Comparison of ENCODE assay signal across 1 cellular context in the genomic region with DNA sequence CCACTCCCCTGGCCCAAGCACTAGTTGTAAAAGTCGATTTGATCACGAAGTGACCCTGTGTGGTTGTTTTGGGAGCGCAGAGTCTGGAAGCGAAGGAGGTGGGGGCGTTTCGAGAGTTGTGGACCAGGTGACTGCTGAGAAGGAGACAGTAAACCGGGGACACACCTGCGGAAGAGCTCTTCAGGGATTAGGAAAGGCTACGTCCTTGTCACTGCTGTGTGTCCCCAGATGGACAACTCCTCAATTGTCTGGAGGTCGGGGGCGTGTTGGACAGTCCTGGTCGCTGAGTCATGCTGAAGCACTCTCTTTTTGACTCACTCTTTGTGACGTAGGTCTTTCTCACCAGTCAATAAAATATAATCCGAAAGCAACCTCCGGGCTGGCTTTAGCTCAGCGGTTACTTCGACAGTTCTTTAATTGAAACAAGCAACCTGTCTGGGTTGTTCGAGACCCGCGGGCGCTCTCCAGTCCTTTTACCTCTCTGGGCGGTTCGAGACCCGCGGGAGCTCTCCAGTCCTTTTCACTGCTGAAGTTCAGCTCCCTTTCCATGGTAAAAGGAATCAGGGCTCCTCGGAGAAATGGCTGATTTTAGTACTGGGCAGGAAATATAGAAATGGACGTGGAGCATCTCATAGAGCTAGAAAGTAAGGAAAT.
A peak's percentile ranks its signal among the peaks of the same experiment; 100 is the strongest.
TF ChIP-seq lines count a peak whose summit lies in the region.

No MANE protein-coding gene starts in this region.

TF ChIP-seq in GM12878, 131 proteins besides CTCF, POLR2A, EP300 and RAD21 (continued from another document):
- peak; percentile 47 for TF ChIP-seq SMAD1 (IDR thresholded peaks at IDR 0.05; ENCODE audit: low read depth, partially characterized antibody)
- no peak for TF ChIP-seq ZZZ3 (IDR thresholded peaks at IDR 0.05; ENCODE audit: control insufficient read depth, insufficient read length, low read depth)
- TF ChIP-seq TAF1 (IDR thresholded peaks at IDR 0.05; ENCODE audit: borderline replicate concordance, low read depth, low read length) = no peak
- TF ChIP-seq, protein P1, sequence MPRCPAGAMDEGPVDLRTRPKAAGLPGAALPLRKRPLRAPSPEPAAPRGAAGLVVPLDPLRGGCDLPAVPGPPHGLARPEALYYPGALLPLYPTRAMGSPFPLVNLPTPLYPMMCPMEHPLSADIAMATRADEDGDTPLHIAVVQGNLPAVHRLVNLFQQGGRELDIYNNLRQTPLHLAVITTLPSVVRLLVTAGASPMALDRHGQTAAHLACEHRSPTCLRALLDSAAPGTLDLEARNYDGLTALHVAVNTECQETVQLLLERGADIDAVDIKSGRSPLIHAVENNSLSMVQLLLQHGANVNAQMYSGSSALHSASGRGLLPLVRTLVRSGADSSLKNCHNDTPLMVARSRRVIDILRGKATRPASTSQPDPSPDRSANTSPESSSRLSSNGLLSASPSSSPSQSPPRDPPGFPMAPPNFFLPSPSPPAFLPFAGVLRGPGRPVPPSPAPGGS (IDR thresholded peaks at IDR 0.05; ENCODE audit: borderline replicate concordance, insufficient read depth, low read depth, low read length, poor library complexity, severe bottlenecking) = peak; percentile 33
- TF ChIP-seq HDGF (IDR thresholded peaks at IDR 0.05) = no peak
- TF ChIP-seq, protein P2, sequence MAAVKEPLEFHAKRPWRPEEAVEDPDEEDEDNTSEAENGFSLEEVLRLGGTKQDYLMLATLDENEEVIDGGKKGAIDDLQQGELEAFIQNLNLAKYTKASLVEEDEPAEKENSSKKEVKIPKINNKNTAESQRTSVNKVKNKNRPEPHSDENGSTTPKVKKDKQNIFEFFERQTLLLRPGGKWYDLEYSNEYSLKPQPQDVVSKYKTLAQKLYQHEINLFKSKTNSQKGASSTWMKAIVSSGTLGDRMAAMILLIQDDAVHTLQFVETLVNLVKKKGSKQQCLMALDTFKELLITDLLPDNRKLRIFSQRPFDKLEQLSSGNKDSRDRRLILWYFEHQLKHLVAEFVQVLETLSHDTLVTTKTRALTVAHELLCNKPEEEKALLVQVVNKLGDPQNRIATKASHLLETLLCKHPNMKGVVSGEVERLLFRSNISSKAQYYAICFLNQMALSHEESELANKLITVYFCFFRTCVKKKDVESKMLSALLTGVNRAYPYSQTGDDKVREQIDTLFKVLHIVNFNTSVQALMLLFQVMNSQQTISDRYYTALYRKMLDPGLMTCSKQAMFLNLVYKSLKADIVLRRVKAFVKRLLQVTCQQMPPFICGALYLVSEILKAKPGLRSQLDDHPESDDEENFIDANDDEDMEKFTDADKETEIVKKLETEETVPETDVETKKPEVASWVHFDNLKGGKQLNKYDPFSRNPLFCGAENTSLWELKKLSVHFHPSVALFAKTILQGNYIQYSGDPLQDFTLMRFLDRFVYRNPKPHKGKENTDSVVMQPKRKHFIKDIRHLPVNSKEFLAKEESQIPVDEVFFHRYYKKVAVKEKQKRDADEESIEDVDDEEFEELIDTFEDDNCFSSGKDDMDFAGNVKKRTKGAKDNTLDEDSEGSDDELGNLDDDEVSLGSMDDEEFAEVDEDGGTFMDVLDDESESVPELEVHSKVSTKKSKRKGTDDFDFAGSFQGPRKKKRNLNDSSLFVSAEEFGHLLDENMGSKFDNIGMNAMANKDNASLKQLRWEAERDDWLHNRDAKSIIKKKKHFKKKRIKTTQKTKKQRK (IDR thresholded peaks at IDR 0.05; ENCODE audit: low read depth, low read length) = no peak
- 0 out of 2 replicates have a peak, but pooled peaks have one; percentile 45 for TF ChIP-seq EED (IDR thresholded peaks at IDR 0.05; ENCODE audit: low read depth)
- TF ChIP-seq, protein P3, sequence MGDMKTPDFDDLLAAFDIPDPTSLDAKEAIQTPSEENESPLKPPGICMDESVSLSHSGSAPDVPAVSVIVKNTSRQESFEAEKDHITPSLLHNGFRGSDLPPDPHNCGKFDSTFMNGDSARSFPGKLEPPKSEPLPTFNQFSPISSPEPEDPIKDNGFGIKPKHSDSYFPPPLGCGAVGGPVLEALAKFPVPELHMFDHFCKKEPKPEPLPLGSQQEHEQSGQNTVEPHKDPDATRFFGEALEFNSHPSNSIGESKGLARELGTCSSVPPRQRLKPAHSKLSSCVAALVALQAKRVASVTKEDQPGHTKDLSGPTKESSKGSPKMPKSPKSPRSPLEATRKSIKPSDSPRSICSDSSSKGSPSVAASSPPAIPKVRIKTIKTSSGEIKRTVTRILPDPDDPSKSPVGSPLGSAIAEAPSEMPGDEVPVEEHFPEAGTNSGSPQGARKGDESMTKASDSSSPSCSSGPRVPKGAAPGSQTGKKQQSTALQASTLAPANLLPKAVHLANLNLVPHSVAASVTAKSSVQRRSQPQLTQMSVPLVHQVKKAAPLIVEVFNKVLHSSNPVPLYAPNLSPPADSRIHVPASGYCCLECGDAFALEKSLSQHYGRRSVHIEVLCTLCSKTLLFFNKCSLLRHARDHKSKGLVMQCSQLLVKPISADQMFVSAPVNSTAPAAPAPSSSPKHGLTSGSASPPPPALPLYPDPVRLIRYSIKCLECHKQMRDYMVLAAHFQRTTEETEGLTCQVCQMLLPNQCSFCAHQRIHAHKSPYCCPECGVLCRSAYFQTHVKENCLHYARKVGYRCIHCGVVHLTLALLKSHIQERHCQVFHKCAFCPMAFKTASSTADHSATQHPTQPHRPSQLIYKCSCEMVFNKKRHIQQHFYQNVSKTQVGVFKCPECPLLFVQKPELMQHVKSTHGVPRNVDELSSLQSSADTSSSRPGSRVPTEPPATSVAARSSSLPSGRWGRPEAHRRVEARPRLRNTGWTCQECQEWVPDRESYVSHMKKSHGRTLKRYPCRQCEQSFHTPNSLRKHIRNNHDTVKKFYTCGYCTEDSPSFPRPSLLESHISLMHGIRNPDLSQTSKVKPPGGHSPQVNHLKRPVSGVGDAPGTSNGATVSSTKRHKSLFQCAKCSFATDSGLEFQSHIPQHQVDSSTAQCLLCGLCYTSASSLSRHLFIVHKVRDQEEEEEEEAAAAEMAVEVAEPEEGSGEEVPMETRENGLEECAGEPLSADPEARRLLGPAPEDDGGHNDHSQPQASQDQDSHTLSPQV (IDR thresholded peaks at IDR 0.05) = no peak
- TF ChIP-seq WRNIP1 (IDR thresholded peaks at IDR 0.05; ENCODE audit: borderline replicate concordance, low read depth, low read length) = peak; percentile 92; the same call in 1 of the 2 replicates
- TF ChIP-seq YY1 (IDR thresholded peaks at IDR 0.05; ENCODE audit: low read depth, low read length) = peak; percentile 84
- TF ChIP-seq, protein P4, sequence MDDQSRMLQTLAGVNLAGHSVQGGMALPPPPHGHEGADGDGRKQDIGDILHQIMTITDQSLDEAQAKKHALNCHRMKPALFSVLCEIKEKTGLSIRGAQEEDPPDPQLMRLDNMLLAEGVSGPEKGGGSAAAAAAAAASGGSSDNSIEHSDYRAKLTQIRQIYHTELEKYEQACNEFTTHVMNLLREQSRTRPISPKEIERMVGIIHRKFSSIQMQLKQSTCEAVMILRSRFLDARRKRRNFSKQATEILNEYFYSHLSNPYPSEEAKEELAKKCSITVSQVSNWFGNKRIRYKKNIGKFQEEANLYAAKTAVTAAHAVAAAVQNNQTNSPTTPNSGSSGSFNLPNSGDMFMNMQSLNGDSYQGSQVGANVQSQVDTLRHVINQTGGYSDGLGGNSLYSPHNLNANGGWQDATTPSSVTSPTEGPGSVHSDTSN (IDR thresholded peaks at IDR 0.05; ENCODE audit: insufficient replicate concordance, low read depth, low read length) = no peak
- TF ChIP-seq EGR1 (IDR thresholded peaks at IDR 0.05; ENCODE audit: borderline replicate concordance in 1 of 2, low read depth in 2 of 2, low read length in 2 of 2) = peak in 1 of 2 experiments; percentile 83; a peak in 2 of 3 replicates
- TF ChIP-seq NR2C2 (IDR thresholded peaks at IDR 0.05; ENCODE audit: borderline replicate concordance, control insufficient read depth, insufficient read length, low read depth) = no peak
- TF ChIP-seq POLR2AphosphoS5 (IDR thresholded peaks at IDR 0.05; ENCODE audit: low read length) = peak; percentile 66; the same call in 1 of the 2 replicates
- TF ChIP-seq SPI1 (IDR thresholded peaks at IDR 0.05; ENCODE audit: borderline replicate concordance, insufficient read depth, low read depth, low read length) = no peak
- no peak for TF ChIP-seq YBX1 (IDR thresholded peaks at IDR 0.05)
- TF ChIP-seq RUNX3 (IDR thresholded peaks at IDR 0.05; ENCODE audit: low read length) = peak; percentile 92
TF ChIP-seq in GM12878: peak in this region for 71.
